ENCODE assay signal across 28 cellular contexts in genomic region chr5:38338455-38338854, GRCh38.
"Had no signal": no experiment of that assay in that cellular context is flagged by ENCODE, and none has a peak within 500 bp of the region (broad histone marks: within the 10 kb centered on the region; RNA-seq: fewer than 3 reads in every experiment).

No MANE protein-coding gene starts in this region.

- H3K27ac ChIP-seq: adrenal gland, ascending aorta, brain microvascular endothelial cell, foreskin keratinocyte, heart left ventricle, left ventricle myocardium inferior, neutrophil, ovary, sigmoid colon, uterus had no signal

- DNase-seq: activated CD4-positive, alpha-beta T cell treated with anti-CD3 and anti-CD28 coated beads for 4 hours; activated CD4-positive, alpha-beta T cell treated with anti-CD3 and anti-CD28 coated beads, Interleukin-2, amount 50 U/mL, for 4 hours; activated naive CD4-positive, alpha-beta T cell; activated naive CD8-positive, alpha-beta T cell treated with anti-CD3 and anti-CD28 coated beads for 36 hours; activated T-cell treated with anti-CD3 and anti-CD28 coated beads for 4 hours; activated T-cell treated with anti-CD3 and anti-CD28 coated beads, Interleukin-2, amount 50 U/mL, for 72 hours; brain microvascular endothelial cell; cortex of kidney; foreskin keratinocyte; heart left ventricle; kidney glomerular epithelial cell; left ventricle myocardium inferior; mucosa of descending colon; ovary; sigmoid colon; small intestine; stimulated activated CD4-positive, alpha-beta T cell treated with anti-CD3 and anti-CD28 coated beads, Interleukin-1b, Interleukin-23, amount 100 ng/mL, for 48 hours; stimulated activated CD4-positive, alpha-beta T cell treated with anti-CD3 and anti-CD28 coated beads, Interleukin-4, amount 100 ng/mL, for 4 hours; stimulated activated CD8-positive, alpha-beta memory T cell treated with anti-CD3 and anti-CD28 coated beads, Interleukin-4, amount 100 ng/mL, for 48 hours; stimulated activated naive CD8-positive, alpha-beta T cell treated with anti-CD3 and anti-CD28 coated beads, Interleukin-15, amount 100 ng/mL, for 72 hours; substantia nigra; uterus had no signal

- H3K36me3 ChIP-seq: adrenal gland, ascending aorta, brain microvascular endothelial cell, heart left ventricle, left ventricle myocardium inferior, neutrophil, ovary, sigmoid colon, uterus had no signal

- H3K4me3 ChIP-seq: adrenal gland, ascending aorta, heart left ventricle, left ventricle myocardium inferior, lung, mucosa of descending colon, ovary, sigmoid colon, uterus had no signal

- H3K9me3 ChIP-seq: adrenal gland, ascending aorta, heart left ventricle, left ventricle myocardium inferior, mucosa of descending colon, neutrophil, ovary, sigmoid colon, uterus had no signal

- ATAC-seq: activated T-cell treated with anti-CD3 and anti-CD28 coated beads, Interleukin-2, amount 50 U/mL, for 72 hours; esophagus mucosa; foreskin keratinocyte; heart left ventricle; mucosa of descending colon; stimulated activated memory B cell treated with anti-CD40 and anti-IgM and Interleukin-4, amounts not matched to agents 10 μg/mL and 1 μg/mL and 100 μg/mL, for 72 hours; stimulated activated naive CD8-positive, alpha-beta T cell treated with anti-CD3 and anti-CD28 coated beads, Interleukin-15, amount 100 ng/mL, for 72 hours had no signal

- H3K4me1 ChIP-seq: adrenal gland, ascending aorta, foreskin keratinocyte, heart left ventricle, uterus had no signal

- FAIRE-seq: small intestine had no signal

- H3K27me3 ChIP-seq: adrenal gland, ascending aorta, brain microvascular endothelial cell, neutrophil, ovary, sigmoid colon, uterus had no signal
